In genomic region chr19:10424011-10424637, GRCh38 we compare ENCODE assay signal across 8 cellular contexts. TPM values are rescaled to one million over a fixed set of nuclear protein-coding genes. Genes with fewer than 3 reads are reported as not detected.
DNase-seq lines count a peak whose midpoint lies in the region; ATAC-seq and TF ChIP-seq lines count a peak whose summit lies in the region.

No MANE protein-coding gene starts in this region.

- no TSS peak for BruUV-seq in Panc1 (replicated peaks; lab: Mats Ljungman, UMichigan)

- in situ Hi-C loops in Panc1 (cut with HindIII; ENCODE audit: low pct_unique_long_range_greater_than_20kb, low sequenced_read_pairs), result no loop called here

- TF ChIP-seq CTCF in Panc1 (IDR thresholded peaks at IDR 0.05), result peak; percentile 93
- peak; percentile 96 for TF ChIP-seq CTCF in neural crest cell (conservative IDR thresholded peaks at IDR 0.05)

- H3K27ac ChIP-seq in Panc1 (ENCODE audit: low read length), result peak overlapping the region; percentile 65; the same call in 1 of the 2 replicates

- no peak overlapping the region for H3K4me3 Mint-ChIP-seq in neural crest cell

- no peaks in the 10 kb centered on the region; the same call in 1 of the 2 replicates for H3K36me3 ChIP-seq in Panc1 (ENCODE audit: control insufficient read depth, insufficient read depth, low read length)

- H3K9me3 ChIP-seq in Panc1 (ENCODE audit: control insufficient read depth, insufficient read depth, low read depth, low read length), result no peaks in the 10 kb centered on the region

- ATAC-seq in Panc1 (peak; percentile 83), GM21515 (IDR thresholded peaks at IDR 0.05; ENCODE audit: unreplicated experiment) (no peak), HG03025 (IDR thresholded peaks at IDR 0.05; ENCODE audit: low FRiP score, unreplicated experiment) (no peak)

- no peaks in the 10 kb centered on the region for H3K27me3 ChIP-seq in Panc1 (ENCODE audit: control insufficient read depth, insufficient read depth, low read length)

- H3K36me3 Mint-ChIP-seq in neural crest cell (ENCODE audit: low read depth), result peaks cover 3% of the 10 kb centered on the region

- peak overlapping the region; percentile 46 to 62 for H3K4me3 ChIP-seq in Panc1 (ENCODE audit: low read depth in 2 of 2, low read length in 2 of 2)

- peaks cover 14% of the 10 kb centered on the region for H3K4me1 ChIP-seq in Panc1 (ENCODE audit: control insufficient read depth, insufficient read depth, low read length)

- H3K9me3 Mint-ChIP-seq in neural crest cell, result no peaks in the 10 kb centered on the region

- CTCF ChIA-PET in Panc1 (lab: Charles Lee), result no interaction called here

- POLR2A ChIA-PET in Panc1 (lab: Charles Lee), result no interaction called here

- no peak overlapping the region for H3K27ac Mint-ChIP-seq in neural crest cell (ENCODE audit: unreplicated experiment)

- intact Hi-C loops in Panc1 (cut with micrococcal nuclease; ENCODE audit: unreplicated experiment), result no loop called here

- peaks cover 12% of the 10 kb centered on the region for H3K4me1 Mint-ChIP-seq in neural crest cell

- peaks cover 96% of the 10 kb centered on the region for H3K27me3 Mint-ChIP-seq in neural crest cell (ENCODE audit: low read depth)

- DNase-seq in DMS53 treated with DMSO at 0.1 percent for 48 hours (lab: John Stamatoyannopoulos, UW; ENCODE audit: unreplicated experiment), result peak; percentile 50
- peak; percentile 90 for DNase-seq in HT1080 (ENCODE audit: low read depth)
- DNase-seq in Panc1 (ENCODE audit: low read depth, low spot score), result no peak
- DNase-seq in activated gamma-delta T cell (lab: John Stamatoyannopoulos, UW), result peak; percentile 29
- DNase-seq in foreskin melanocyte, result peak; percentile 45
- DNase-seq in neural crest cell (ENCODE audit: low read depth, low spot score), result peak; percentile 89

RNA-seq across cellular contexts. Expression of gene PDE4A, which starts 3.8 kb away (rescaled TPM):
- total RNA-seq in HT1080 (2014; rRNA removed; shearing (Covaris generic)), result 3.9 and 9.2 TPM in 2 replicates
- 4.4 and 5.0 TPM in 2 replicates for polyA plus RNA-seq in HT1080 (2015; cell fraction: cytosol; rRNA removed)
- polyA plus RNA-seq in HT1080 (2015; cell fraction: nucleus; rRNA removed), result 3.2 and 4.1 TPM in 2 replicates
- total RNA-seq in Panc1 (2021; ENCODE audit: unreplicated experiment) (25.8 TPM), neural crest cell (1.5 and 2.1 TPM in 2 replicates)
- 23.8 TPM for polyA plus RNA-seq in Panc1 (2012; ENCODE audit: insufficient read length)

RNA-seq across cellular contexts. Expression of gene CDC37, which starts 20.8 kb away (rescaled TPM):
- 526 and 530 TPM in 2 replicates for total RNA-seq in HT1080 (2014; rRNA removed; shearing (Covaris generic))
- 401 and 453 TPM in 2 replicates for polyA plus RNA-seq in HT1080 (2015; cell fraction: cytosol; rRNA removed)
- polyA plus RNA-seq in HT1080 (2015; cell fraction: nucleus; rRNA removed), result 647 and 774 TPM in 2 replicates
- total RNA-seq in Panc1 (2021; ENCODE audit: unreplicated experiment), result 162 TPM
- polyA plus RNA-seq in Panc1 (2012; ENCODE audit: insufficient read length), result 300 TPM
- total RNA-seq in neural crest cell, result 164 TPM in 2 replicates

RNA-seq across cellular contexts. Expression of gene TYK2, which starts 43.8 kb away (rescaled TPM):
- total RNA-seq in HT1080 (2014; rRNA removed; shearing (Covaris generic)), result 64.3 and 80.5 TPM in 2 replicates
- 36.4 and 44.1 TPM in 2 replicates for polyA plus RNA-seq in HT1080 (2015; cell fraction: cytosol; rRNA removed)
- 188 and 202 TPM in 2 replicates for polyA plus RNA-seq in HT1080 (2015; cell fraction: nucleus; rRNA removed)
- total RNA-seq in Panc1 (2021; ENCODE audit: unreplicated experiment) (104 TPM), neural crest cell (100 and 103 TPM in 2 replicates)
- 78.8 TPM for polyA plus RNA-seq in Panc1 (2012; ENCODE audit: insufficient read length)
